Comparison of ENCODE assay signal across 14 cellular contexts in the genomic region with DNA sequence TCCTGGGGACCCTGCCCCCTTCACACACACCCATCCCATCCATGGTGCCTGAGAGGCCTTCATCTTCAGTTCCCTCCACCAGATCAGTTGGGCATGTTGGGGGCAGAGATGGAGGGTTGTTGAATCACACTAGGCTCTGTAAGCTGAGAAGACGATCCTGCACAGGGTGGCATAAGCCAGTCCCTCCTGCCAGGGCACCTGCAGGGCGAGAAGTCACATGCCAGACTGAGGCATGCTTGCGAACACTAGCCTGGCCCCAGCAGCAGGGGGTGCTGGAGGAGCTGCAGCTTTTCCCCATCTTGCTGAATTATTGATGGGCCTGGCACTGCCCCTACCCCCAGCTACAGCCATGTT. TPM values are rescaled to one million over a fixed set of nuclear protein-coding genes. Genes with fewer than 3 reads are reported as not detected.
DNase-seq lines count a peak whose midpoint lies in the region; ATAC-seq, FAIRE-seq and TF ChIP-seq lines count a peak whose summit lies in the region.
"Had no signal": no experiment of that assay in that cellular context is flagged by ENCODE, and none has a peak within 500 bp of the region (broad histone marks: within the 10 kb centered on the region; RNA-seq: fewer than 3 reads in every experiment).

No MANE protein-coding gene starts in this region.

- H3K27me3 ChIP-seq in AG04450 (ENCODE audit: control insufficient read depth, insufficient read depth, low read length) (no peaks in the 10 kb centered on the region), SK-N-SH (ENCODE audit: insufficient read depth) (no peaks in the 10 kb centered on the region), hepatocyte (peaks cover 35% of the 10 kb centered on the region)

- peaks cover 12% of the 10 kb centered on the region for H3F3A ChIP-seq in SK-N-SH (replicated peaks; ENCODE audit: insufficient read depth)

- no peak; the same call in 1 of the 2 replicates for TF ChIP-seq RAD21 in SK-N-SH (IDR thresholded peaks at IDR 0.05; ENCODE audit: low read length)

- TF ChIP-seq EP300 in SK-N-SH (IDR thresholded peaks at IDR 0.05; ENCODE audit: borderline replicate concordance in 1 of 2, low read depth in 1 of 2, low read length in 1 of 2), result no peak

- H3K4me2 ChIP-seq in SK-N-SH, result no peak overlapping the region
- H3K4me2 ChIP-seq in hepatocyte, result no peak overlapping the region

- in situ Hi-C loops in GM13977 (cut with MboI; ENCODE audit: low pct_unique_long_range_greater_than_20kb, low sequenced_read_pairs, unreplicated experiment), result loop anchor here (10.0 kb wide), 2 partner anchors 61 to 669 kb away; a partner anchor contains a TSS

- H2AFZ ChIP-seq in SK-N-SH (ENCODE audit: low read depth) (no peak overlapping the region), hepatocyte (no peak overlapping the region)

- FAIRE-seq in RCC 7860 (lab: Jason Lieb, UNC), result no peak

- H3K4me1 ChIP-seq in SK-N-SH (ENCODE audit: control insufficient read depth in 1 of 2, insufficient read depth in 2 of 2, low read depth in 1 of 2, low read length in 1 of 2) (peaks cover 5 to 81% of the 10 kb centered on the region in 2 experiments; a peak in 2 of 4 replicates), hepatocyte (ENCODE audit: insufficient read depth) (peaks cover 20% of the 10 kb centered on the region)

- H3K4me3 ChIP-seq in AG04450 (ENCODE audit: low read depth, low read length), result no peak overlapping the region
- no peak overlapping the region for H3K4me3 ChIP-seq in SK-N-SH (ENCODE audit: low read depth in 2 of 2, low read length in 1 of 2)
- no peak overlapping the region for H3K4me3 ChIP-seq in hepatocyte
- H3K4me3 ChIP-seq: transverse colon had no signal

- peak; percentile 38 for TF ChIP-seq CTCF in AG04450 (IDR thresholded peaks at IDR 0.05; ENCODE audit: low read depth, low read length)
- TF ChIP-seq CTCF in GM13977 (IDR thresholded peaks at IDR 0.05; ENCODE audit: extremely low read depth, insufficient read depth, missing control alignments), result peak; percentile 25
- TF ChIP-seq CTCF in SK-N-SH (IDR thresholded peaks at IDR 0.05), result peak; percentile 44
- TF ChIP-seq CTCF in hepatocyte (IDR thresholded peaks at IDR 0.05; ENCODE audit: poor library complexity), result peak; percentile 17

- H3K9me3 ChIP-seq in AG04450 (ENCODE audit: control insufficient read depth, insufficient read depth, low read length) (no peaks in the 10 kb centered on the region; the same call in 1 of the 2 replicates), SK-N-SH (no peaks in the 10 kb centered on the region), hepatocyte (ENCODE audit: low read depth) (no peaks in the 10 kb centered on the region)
- H3K9me3 ChIP-seq: transverse colon had no signal

- ATAC-seq in GM18861 (IDR thresholded peaks at IDR 0.05; ENCODE audit: unreplicated experiment), result no peak
- ATAC-seq in HG02588 (IDR thresholded peaks at IDR 0.05; ENCODE audit: unreplicated experiment), result no peak

- POLR2A ChIA-PET in AG04450 (lab: Yijun Ruan, JAX) (interaction anchor here (0.6 to 0.9 kb wide), 3 partner anchors 9 to 69 kb away, joined by 3 to 6 read pairs (median 3); no protein-coding TSS in a partner anchor), SK-N-SH (lab: Yijun Ruan, JAX) (interaction anchor here (1.6 to 7.4 kb wide), 2 partner anchors 9 to 14 kb away, joined by 6 to 105 read pairs; no protein-coding TSS in a partner anchor)

- 70% methylated on average over 3 of the region's 3 CpGs for WGBS in SK-N-SH (ENCODE audit: low lambda C conversion rate)
- 73% methylated on average over 3 of the region's 3 CpGs for WGBS in hepatocyte (ENCODE audit: low lambda C conversion rate, missing lambda C conversion rate)

- H3K27ac ChIP-seq in AG04450 (ENCODE audit: low read depth, low read length) (peak overlapping the region; percentile 52), SK-N-SH (ENCODE audit: low read depth in 2 of 2, low read length in 1 of 2) (peak overlapping the region; percentile 45 to 75; a peak in 3 of 4 replicates), hepatocyte (no peak overlapping the region)
- H3K27ac ChIP-seq: epithelial cell of prostate had no signal

- H3K9me2 ChIP-seq in SK-N-SH, result no peaks in the 10 kb centered on the region
- H3K9me2 ChIP-seq in hepatocyte (replicated peaks; ENCODE audit: insufficient read depth), result no peaks in the 10 kb centered on the region

- DNase-seq in AG04450 (ENCODE audit: low read depth, low spot score) (no peak), GM13977 (ENCODE audit: low spot score) (no peak), SK-N-SH (peak; percentile 66), hepatocyte (ENCODE audit: low spot score) (no peak), RCC 7860 (ENCODE audit: low spot score) (no peak)
- DNase-seq in effector CD8-positive, alpha-beta T cell (lab: John Stamatoyannopoulos, UW), result no peak
- DNase-seq: NCI-H1436, transverse colon had no signal

- no peak overlapping the region for H3K9ac ChIP-seq in SK-N-SH

- CTCF ChIA-PET in AG04450 (lab: Charles Lee), result interaction anchor here (1.0 to 1.6 kb wide), 4 partner anchors 18 to 422 kb away, joined by 3 to 6 read pairs (median 6); no protein-coding TSS in a partner anchor
- CTCF ChIA-PET in SK-N-SH (lab: Yijun Ruan, JAX), result interaction anchor here (0.8 to 11.4 kb wide), 19 partner anchors 10 to 673 kb away, joined by 3 to 133 read pairs (median 4); no protein-coding TSS in a partner anchor

- H3K79me2 ChIP-seq in SK-N-SH (ENCODE audit: insufficient read depth), result peaks cover 66% of the 10 kb centered on the region
- peaks cover 65% of the 10 kb centered on the region for H3K79me2 ChIP-seq in hepatocyte

- no peaks in the 10 kb centered on the region for H4K20me1 ChIP-seq in SK-N-SH (ENCODE audit: insufficient read depth)
- H4K20me1 ChIP-seq in hepatocyte (ENCODE audit: insufficient read depth, poor library complexity, severe bottlenecking), result no peaks in the 10 kb centered on the region

- peaks cover 0 to 8% of the 10 kb centered on the region in 2 experiments for H3K36me3 ChIP-seq in SK-N-SH (replicated peaks in 1 of 2; ENCODE audit: control insufficient read depth in 1 of 2, insufficient read depth in 2 of 2, low read length in 1 of 2)
- H3K36me3 ChIP-seq in hepatocyte (replicated peaks; ENCODE audit: insufficient read depth, low read depth), result no peaks in the 10 kb centered on the region
- H3K36me3 ChIP-seq: transverse colon had no signal

TF ChIP-seq in SK-N-SH, 30 proteins besides CTCF, POLR2A, EP300 and RAD21 (continues in another document):
- TF ChIP-seq RFX5 (IDR thresholded peaks at IDR 0.05; ENCODE audit: low read length), result no peak
- TF ChIP-seq CHD2 (IDR thresholded peaks at IDR 0.05; ENCODE audit: low read length, partially characterized antibody), result no peak
- no peak for TF ChIP-seq SIN3A (IDR thresholded peaks at IDR 0.05; ENCODE audit: borderline replicate concordance, low read depth, low read length)
- no peak for TF ChIP-seq POLR2AphosphoS5 (IDR thresholded peaks at IDR 0.05; ENCODE audit: low read depth, low read length)
- TF ChIP-seq MXI1 (IDR thresholded peaks at IDR 0.05; ENCODE audit: low read depth, low read length), result no peak
- TF ChIP-seq, protein P1, sequence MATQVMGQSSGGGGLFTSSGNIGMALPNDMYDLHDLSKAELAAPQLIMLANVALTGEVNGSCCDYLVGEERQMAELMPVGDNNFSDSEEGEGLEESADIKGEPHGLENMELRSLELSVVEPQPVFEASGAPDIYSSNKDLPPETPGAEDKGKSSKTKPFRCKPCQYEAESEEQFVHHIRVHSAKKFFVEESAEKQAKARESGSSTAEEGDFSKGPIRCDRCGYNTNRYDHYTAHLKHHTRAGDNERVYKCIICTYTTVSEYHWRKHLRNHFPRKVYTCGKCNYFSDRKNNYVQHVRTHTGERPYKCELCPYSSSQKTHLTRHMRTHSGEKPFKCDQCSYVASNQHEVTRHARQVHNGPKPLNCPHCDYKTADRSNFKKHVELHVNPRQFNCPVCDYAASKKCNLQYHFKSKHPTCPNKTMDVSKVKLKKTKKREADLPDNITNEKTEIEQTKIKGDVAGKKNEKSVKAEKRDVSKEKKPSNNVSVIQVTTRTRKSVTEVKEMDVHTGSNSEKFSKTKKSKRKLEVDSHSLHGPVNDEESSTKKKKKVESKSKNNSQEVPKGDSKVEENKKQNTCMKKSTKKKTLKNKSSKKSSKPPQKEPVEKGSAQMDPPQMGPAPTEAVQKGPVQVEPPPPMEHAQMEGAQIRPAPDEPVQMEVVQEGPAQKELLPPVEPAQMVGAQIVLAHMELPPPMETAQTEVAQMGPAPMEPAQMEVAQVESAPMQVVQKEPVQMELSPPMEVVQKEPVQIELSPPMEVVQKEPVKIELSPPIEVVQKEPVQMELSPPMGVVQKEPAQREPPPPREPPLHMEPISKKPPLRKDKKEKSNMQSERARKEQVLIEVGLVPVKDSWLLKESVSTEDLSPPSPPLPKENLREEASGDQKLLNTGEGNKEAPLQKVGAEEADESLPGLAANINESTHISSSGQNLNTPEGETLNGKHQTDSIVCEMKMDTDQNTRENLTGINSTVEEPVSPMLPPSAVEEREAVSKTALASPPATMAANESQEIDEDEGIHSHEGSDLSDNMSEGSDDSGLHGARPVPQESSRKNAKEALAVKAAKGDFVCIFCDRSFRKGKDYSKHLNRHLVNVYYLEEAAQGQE (IDR thresholded peaks at IDR 0.05; ENCODE audit: low read depth, low read length), result no peak
- TF ChIP-seq, protein P2, sequence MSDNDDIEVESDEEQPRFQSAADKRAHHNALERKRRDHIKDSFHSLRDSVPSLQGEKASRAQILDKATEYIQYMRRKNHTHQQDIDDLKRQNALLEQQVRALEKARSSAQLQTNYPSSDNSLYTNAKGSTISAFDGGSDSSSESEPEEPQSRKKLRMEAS (IDR thresholded peaks at IDR 0.05; ENCODE audit: low read depth), result 0 out of 2 replicates have a peak, but pooled peaks have one; percentile 9

RNA-seq across cellular contexts. Expression of a gene that starts 6.1 kb away (rescaled TPM):
- polyA plus RNA-seq in AG04450 (2011; rRNA removed) (18.3 and 22.0 TPM in 2 replicates), SK-N-SH (2012; rRNA removed) (37.8 and 57.8 TPM in 2 replicates), hepatocyte (27.5 and 29.3 TPM in 2 replicates)
- 36.1 and 52.1 TPM in 2 replicates for polyA minus RNA-seq in AG04450 (2011; rRNA and poly(A)+ RNA removed)
- polyA plus RNA-seq in SK-N-SH (2012; cell fraction: cytosol; rRNA removed), result 28.9 and 45.2 TPM in 2 replicates
- polyA plus RNA-seq in SK-N-SH (2012; cell fraction: nucleus; rRNA removed), result 179 and 233 TPM in 2 replicates
- 17.9 and 19.6 TPM in 2 replicates for total RNA-seq in hepatocyte
- total RNA-seq: activated naive CD4-positive, alpha-beta T cell treated with anti-CD3 and anti-CD28 coated beads, Interleukin-2, amount 50 U/mL, for 72 hours; T-helper 2 cell treated with Interferon-gamma antibody and Interleukin-4, amounts not matched to agents 100 ng/mL and 5 ng/mL, for 36 hours had no signal

RNA-seq across cellular contexts. Expression of a gene that starts 58.7 kb away (rescaled TPM):
- polyA plus RNA-seq in AG04450 (2011; rRNA removed) (0.06 and 0.11 TPM in 2 replicates), SK-N-SH (2012; rRNA removed) (0.02 and 0.05 TPM in 2 replicates), hepatocyte (11.6 and 13.9 TPM in 2 replicates)
- polyA minus RNA-seq in AG04450 (2011; rRNA and poly(A)+ RNA removed), result not detected in 2 replicates
- polyA plus RNA-seq in SK-N-SH (2012; cell fraction: cytosol; rRNA removed), result 0.05 and 0.19 TPM in 2 replicates
- polyA plus RNA-seq in SK-N-SH (2012; cell fraction: nucleus; rRNA removed), result 0.45 and 0.75 TPM in 2 replicates
- total RNA-seq in hepatocyte, result 15.4 and 36.2 TPM in 2 replicates
- total RNA-seq: activated naive CD4-positive, alpha-beta T cell treated with anti-CD3 and anti-CD28 coated beads, Interleukin-2, amount 50 U/mL, for 72 hours; Daoy; T-helper 2 cell treated with Interferon-gamma antibody and Interleukin-4, amounts not matched to agents 100 ng/mL and 5 ng/mL, for 36 hours had no signal
